ENCODE assay signal across 12 cellular contexts in the genomic region with DNA sequence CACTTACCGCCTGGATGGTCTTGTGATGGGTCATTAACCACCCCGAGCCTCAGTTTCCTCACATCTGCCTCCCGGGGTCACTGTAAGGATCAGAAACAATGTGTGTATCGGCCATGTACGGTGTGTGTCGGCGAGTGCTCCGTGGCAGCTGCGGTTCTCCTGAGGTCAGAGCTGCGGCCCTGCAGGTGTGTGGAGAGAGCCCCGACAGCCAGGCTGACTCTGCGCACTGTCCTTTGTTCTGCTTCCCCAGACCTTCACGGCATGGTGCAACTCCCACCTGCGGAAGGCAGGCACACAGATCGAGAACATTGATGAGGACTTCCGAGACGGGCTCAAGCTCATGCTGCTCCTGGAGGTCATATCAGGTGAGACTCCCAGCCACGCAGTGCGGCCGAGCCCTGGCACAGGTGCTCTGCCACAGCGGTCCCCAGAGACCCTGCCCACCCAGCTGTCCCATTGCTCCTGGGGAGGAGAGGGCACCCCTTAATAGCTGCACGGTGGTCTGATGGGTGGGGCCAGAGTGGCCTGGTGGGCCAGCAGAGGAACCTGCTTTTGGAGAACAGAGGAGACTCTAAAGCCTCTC. TPM values are rescaled to one million over a fixed set of nuclear protein-coding genes. Genes with fewer than 3 reads are reported as not detected.
DNase-seq lines count a peak whose midpoint lies in the region; ATAC-seq and TF ChIP-seq lines count a peak whose summit lies in the region.
"Had no signal": no experiment of that assay in that cellular context is flagged by ENCODE, and none has a peak within 500 bp of the region (broad histone marks: within the 10 kb centered on the region; RNA-seq: fewer than 3 reads in every experiment).

No MANE protein-coding gene starts in this region.

- H4K20me1 ChIP-seq in OCI-LY7 (ENCODE audit: insufficient read depth, low read length) = no peaks in the 10 kb centered on the region

- H3K9me2 ChIP-seq in OCI-LY7 (ENCODE audit: insufficient read depth, low read length) = no peaks in the 10 kb centered on the region

- H3K9me3 Mint-ChIP-seq in natural killer cell = no peaks in the 10 kb centered on the region
- no peaks in the 10 kb centered on the region for H3K9me3 Mint-ChIP-seq in natural killer cell treated with Interleukin-12 subunit alpha and Interleukin-12 subunit beta and Interleukin-15 and Interleukin-18, amount 100 ng/mL, for 72 hours
- no peaks in the 10 kb centered on the region for H3K9me3 Mint-ChIP-seq in progenitor cell of endocrine pancreas (ENCODE audit: low read depth)

- no peaks in the 10 kb centered on the region for H3K27me3 Mint-ChIP-seq in natural killer cell (ENCODE audit: low read depth in 2 of 2)
- no peaks in the 10 kb centered on the region for H3K27me3 Mint-ChIP-seq in natural killer cell treated with Interleukin-12 subunit alpha and Interleukin-12 subunit beta and Interleukin-15 and Interleukin-18, amount 100 ng/mL, for 72 hours
- no peaks in the 10 kb centered on the region for H3K27me3 Mint-ChIP-seq in progenitor cell of endocrine pancreas

- peaks cover 41 to 91% (median 73%) of the 10 kb centered on the region in 3 donors for H3K4me1 ChIP-seq in esophagus squamous epithelium
- no peaks in the 10 kb centered on the region for H3K4me1 ChIP-seq in OCI-LY7 (ENCODE audit: insufficient read depth, low read length, poor library complexity, severe bottlenecking)

- H3K27me3 ChIP-seq in esophagus squamous epithelium = no peaks in the 10 kb centered on the region

- peaks cover 49 to 54% of the 10 kb centered on the region in 2 donors for H3K4me1 Mint-ChIP-seq in natural killer cell
- peaks cover 48 to 52% of the 10 kb centered on the region in 2 donors for H3K4me1 Mint-ChIP-seq in natural killer cell treated with Interleukin-12 subunit alpha and Interleukin-12 subunit beta and Interleukin-15 and Interleukin-18, amount 100 ng/mL, for 72 hours (ENCODE audit: low read depth in 2 of 2)
- peaks cover 29% of the 10 kb centered on the region for H3K4me1 Mint-ChIP-seq in progenitor cell of endocrine pancreas (ENCODE audit: low read depth)

- peak overlapping the region; percentile 89 to 93 for H3K27ac Mint-ChIP-seq in natural killer cell
- H3K27ac Mint-ChIP-seq in natural killer cell treated with Interleukin-12 subunit alpha and Interleukin-12 subunit beta and Interleukin-15 and Interleukin-18, amount 100 ng/mL, for 72 hours = peak overlapping the region in 1 of 2 donors; percentile 98
- peak overlapping the region; percentile 86 for H3K27ac Mint-ChIP-seq in progenitor cell of endocrine pancreas

- H3K27ac ChIP-seq in esophagus squamous epithelium (peak overlapping the region; percentile 68 to 99 (median 94)), OCI-LY7 (ENCODE audit: low read depth, low read length, poor library complexity, severe bottlenecking) (no peak overlapping the region)

- no TSS peak for BruUV-seq in OCI-LY7 (replicated peaks; lab: Mats Ljungman, UMichigan)

- CTCF ChIA-PET in OCI-LY7 (lab: Charles Lee; ENCODE audit: unreplicated experiment) = no interaction called here

- H3K4me3 ChIP-seq in esophagus squamous epithelium (no peak overlapping the region), OCI-LY7 (ENCODE audit: low read depth, low read length, poor library complexity, severe bottlenecking) (no peak overlapping the region)

- TF ChIP-seq POLR2A in esophagus squamous epithelium (IDR thresholded peaks at IDR 0.05) = no peak

- H3K9me3 ChIP-seq in esophagus squamous epithelium (no peaks in the 10 kb centered on the region), OCI-LY7 (ENCODE audit: low read length) (no peaks in the 10 kb centered on the region)

- H3K4me2 ChIP-seq in OCI-LY7 (ENCODE audit: low read length) = no peak overlapping the region

- ATAC-seq in natural killer cell = no peak
- no peak for ATAC-seq in natural killer cell treated with Interleukin-12 subunit alpha and Interleukin-12 subunit beta and Interleukin-15 and Interleukin-18, amount 100 ng/mL, for 72 hours
- ATAC-seq: SK-N-SH treated with all-trans-retinoic acid at 6 μM for 48 hours had no signal

- DNase-seq in natural killer cell (no peak), esophagus squamous epithelium (lab: John Stamatoyannopoulos, UW) (no peak), progenitor cell of endocrine pancreas (ENCODE audit: low spot score, unreplicated experiment) (no peak), superior temporal gyrus (ENCODE audit: extremely low spot score) (no peak), SW 1271 (lab: John Stamatoyannopoulos, UW) (no peak), cerebellar nuclear complex (lab: John Stamatoyannopoulos, UW) (no peak), OCI-LY7 (ENCODE audit: low spot score) (no peak)
- no peak for DNase-seq in natural killer cell treated with Interleukin-12 subunit alpha and Interleukin-12 subunit beta and Interleukin-15 and Interleukin-18, amount 100 ng/mL, for 72 hours (ENCODE audit: low spot score)
- DNase-seq: activated CD4-positive, alpha-beta T cell treated with anti-CD3 and anti-CD28 coated beads for 4 hours; foreskin fibroblast; NCI-H774 had no signal

- intact Hi-C loops in natural killer cell (cut with micrococcal nuclease) = no loop called here
- intact Hi-C loops in esophagus squamous epithelium (cut with DNase I) = loop anchor here (10.0 kb wide), 1 partner anchor 56 kb away; the partner anchor contains the start of gene ACTN4
- intact Hi-C loops in OCI-LY7 (cut with micrococcal nuclease; ENCODE audit: unreplicated experiment) = no loop called here

- peaks cover 19 to 90% (median 29%) of the 10 kb centered on the region in 3 donors for H3K36me3 ChIP-seq in esophagus squamous epithelium
- H3K36me3 ChIP-seq in OCI-LY7 (ENCODE audit: insufficient read depth, low read length) = peaks cover 12% of the 10 kb centered on the region; the same call in 1 of the 2 replicates

- H3K4me3 Mint-ChIP-seq in natural killer cell = no peak overlapping the region
- no peak overlapping the region for H3K4me3 Mint-ChIP-seq in natural killer cell treated with Interleukin-12 subunit alpha and Interleukin-12 subunit beta and Interleukin-15 and Interleukin-18, amount 100 ng/mL, for 72 hours
- H3K4me3 Mint-ChIP-seq in progenitor cell of endocrine pancreas (ENCODE audit: low read depth) = no peak overlapping the region

- no peak overlapping the region for H2AFZ ChIP-seq in OCI-LY7 (ENCODE audit: low read length)

- WGBS in esophagus squamous epithelium, 2 donors = 71 to 82% methylated on average over 2 to 16 of the region's 22 CpGs

- H3K36me3 Mint-ChIP-seq in natural killer cell (no peaks in the 10 kb centered on the region), progenitor cell of endocrine pancreas (ENCODE audit: insufficient read depth) (peaks cover 12% of the 10 kb centered on the region)
- H3K36me3 Mint-ChIP-seq in natural killer cell treated with Interleukin-12 subunit alpha and Interleukin-12 subunit beta and Interleukin-15 and Interleukin-18, amount 100 ng/mL, for 72 hours = no peaks in the 10 kb centered on the region

- TF ChIP-seq CTCF in natural killer cell (IDR thresholded peaks at IDR 0.05) = no peak
- no peak for TF ChIP-seq CTCF in esophagus squamous epithelium (IDR thresholded peaks at IDR 0.05)
- TF ChIP-seq CTCF in progenitor cell of endocrine pancreas (IDR thresholded peaks at IDR 0.05; ENCODE audit: unreplicated experiment) = no peak
- TF ChIP-seq CTCF in OCI-LY7 (conservative IDR thresholded peaks at IDR 0.05; ENCODE audit: low read length) = no peak

- POLR2A ChIA-PET in OCI-LY7 (lab: Charles Lee) = no interaction called here

- no peaks in the 10 kb centered on the region for H3K79me2 ChIP-seq in OCI-LY7 (ENCODE audit: insufficient read depth, low read depth, low read length)

RNA-seq across cellular contexts. Expression of gene CAPN12, which starts 43.8 kb away (rescaled TPM):
- 10 to 100 TPM in 2 of 3 donors, 1 to 10 TPM in 1; 7.4 to 51.0 (median 26.7) TPM for total RNA-seq in natural killer cell
- total RNA-seq in natural killer cell treated with Interleukin-12 subunit alpha and Interleukin-12 subunit beta and Interleukin-15 and Interleukin-18, amount 100 ng/mL, for 72 hours = 10 to 100 TPM in 1 of 2 donors, 1 to 10 TPM in 1; 3.6 to 10.4 TPM
- total RNA-seq in esophagus squamous epithelium = 1 to 10 TPM; 1.5 to 4.2 (median 1.8) TPM
- total RNA-seq in progenitor cell of endocrine pancreas = 4.1 and 5.0 TPM in 2 replicates
- 1.2 and 2.9 TPM in 2 replicates for total RNA-seq in OCI-LY7 (2014; rRNA removed; shearing (Covaris generic))
- 2.6 and 3.7 TPM in 2 replicates for total RNA-seq in OCI-LY7 (2022)

RNA-seq across cellular contexts. Expression of gene ACTN4, which starts 53.0 kb away (rescaled TPM):
- total RNA-seq in natural killer cell (100 to 1,000 TPM; 443 to 595 (median 541) TPM), esophagus squamous epithelium (100 to 1,000 TPM; 302 to 705 (median 414) TPM), progenitor cell of endocrine pancreas (639 and 657 TPM in 2 replicates), OCI-LY7 (2022) (147 and 178 TPM in 2 replicates)
- 100 to 1,000 TPM; 342 to 574 TPM for total RNA-seq in natural killer cell treated with Interleukin-12 subunit alpha and Interleukin-12 subunit beta and Interleukin-15 and Interleukin-18, amount 100 ng/mL, for 72 hours
- 86.8 and 96.9 TPM in 2 replicates for total RNA-seq in OCI-LY7 (2014; rRNA removed; shearing (Covaris generic))
